In the genomic region with DNA sequence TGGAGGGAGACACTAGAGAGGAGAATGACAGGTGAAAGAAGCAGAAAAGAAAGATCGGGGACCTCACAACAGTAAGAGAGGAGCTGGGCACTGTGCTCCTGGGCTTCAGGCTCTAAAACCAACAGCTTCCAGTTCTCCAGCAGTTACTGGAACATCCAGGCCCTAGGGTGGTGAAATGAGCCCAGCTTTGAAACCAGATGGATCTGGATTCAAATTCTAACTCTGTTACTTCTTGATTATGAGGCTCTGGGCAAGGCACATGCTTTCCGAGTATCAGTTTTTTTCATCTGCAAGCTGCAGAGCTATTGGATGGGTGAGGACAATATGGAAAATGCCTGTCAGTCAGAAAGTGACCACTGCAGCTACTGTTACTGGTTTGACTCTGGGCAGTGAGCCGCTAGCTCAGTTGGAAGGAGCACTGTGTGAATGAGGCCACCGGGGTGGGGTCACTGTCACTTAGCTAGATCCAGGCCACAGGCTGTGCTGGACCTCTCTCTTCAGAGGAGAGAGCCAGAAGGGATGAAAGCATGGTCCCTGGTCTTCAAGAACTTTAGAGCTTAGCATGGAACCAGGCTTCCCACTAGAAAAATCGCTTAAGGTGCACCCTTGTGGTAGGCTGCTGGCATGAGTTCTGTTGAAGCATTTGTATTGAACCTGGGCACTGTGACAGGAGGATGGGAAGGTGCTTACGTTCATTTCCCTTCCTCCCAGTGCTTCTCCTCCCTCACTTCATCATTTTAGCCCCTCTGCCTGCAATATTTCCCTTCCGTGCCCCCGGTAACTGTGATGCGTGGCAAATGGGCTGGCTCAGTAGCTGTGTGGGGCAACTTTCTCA, we compare ENCODE assay signal across 8 cellular contexts. TPM values are rescaled to one million over a fixed set of nuclear protein-coding genes. Genes with fewer than 3 reads are reported as not detected.
DNase-seq lines count a peak whose midpoint lies in the region; ATAC-seq and TF ChIP-seq lines count a peak whose summit lies in the region.

No MANE protein-coding gene starts in this region.

- TF ChIP-seq CTCF in HL-60 (IDR thresholded peaks at IDR 0.05; ENCODE audit: insufficient read depth, low read length) = no peak

- H3K36me3 Mint-ChIP-seq in CD4-positive, alpha-beta memory T cell = peaks cover 19 to 23% of the 10 kb centered on the region in 2 donors

- H3K9me3 Mint-ChIP-seq in CD4-positive, alpha-beta memory T cell = no peaks in the 10 kb centered on the region

- intact Hi-C loops in CD4-positive, alpha-beta memory T cell (cut with micrococcal nuclease) = loop anchor here (1.0 kb wide), 2 partner anchors 11 to 89 kb away; no protein-coding TSS in a partner anchor

- DNase-seq in CD4-positive, alpha-beta memory T cell = no peak
- DNase-seq in HL-60 (ENCODE audit: low read depth in 1 of 2, low spot score in 1 of 2) (peak in 1 of 2 experiments; percentile 61), astrocyte of the hippocampus (ENCODE audit: low read depth, low spot score) (peak; percentile 63), mesenchymal stem cell (peak; percentile 37), GM19238 (ENCODE audit: insufficient read length, low spot score) (no peak)

- no peaks in the 10 kb centered on the region for H3K27me3 Mint-ChIP-seq in CD4-positive, alpha-beta memory T cell

- H2AK5ac ChIP-seq in mesenchymal stem cell (ENCODE audit: low read length, severe bottlenecking) = peak overlapping the region; percentile 21

- WGBS in mesenchymal stem cell = 74% methylated on average over 9 of the region's 9 CpGs

- CTCF ChIA-PET in CD4-positive, alpha-beta memory T cell (lab: Charles Lee; ENCODE audit: partially characterized antibody) = interaction anchor here (0.6 to 19.3 kb wide), 15 partner anchors 9 to 200 kb away, joined by 3 to 574 read pairs (median 3); partner anchors contain the start of gene VPS45

- POLR2A ChIA-PET in CD4-positive, alpha-beta memory T cell (lab: Charles Lee; ENCODE audit: partially characterized antibody) = interaction anchor here (0.8 to 11.2 kb wide), 15 partner anchors 8 to 275 kb away, joined by 3 to 130 read pairs (median 4); partner anchors contain the start of genes PLEKHO1 and VPS45

- H2BK12ac ChIP-seq in mesenchymal stem cell (ENCODE audit: low read length in 2 of 2) = peak overlapping the region; percentile 38 to 90

- H3K27me3 ChIP-seq in CD4-positive, alpha-beta memory T cell (ENCODE audit: insufficient read depth, low read length) = no peaks in the 10 kb centered on the region
- H3K27me3 ChIP-seq in HL-60 (ENCODE audit: insufficient read depth, poor library complexity, severe bottlenecking) = no peaks in the 10 kb centered on the region
- H3K27me3 ChIP-seq in mesenchymal stem cell (ENCODE audit: control insufficient read depth in 1 of 2, insufficient read depth in 1 of 2, low read length in 2 of 2) = no peaks in the 10 kb centered on the region

- no peak overlapping the region for H3K4me3 ChIP-seq in CD4-positive, alpha-beta memory T cell (ENCODE audit: low read length in 2 of 2)
- H3K4me3 ChIP-seq in HL-60 (replicated peaks; ENCODE audit: insufficient read depth, low read length) (no peak overlapping the region), mesenchymal stem cell (ENCODE audit: insufficient read depth in 1 of 2, low read depth in 1 of 2, low read length in 2 of 2) (peak overlapping the region in 1 of 2 experiments; percentile 56)

- peak overlapping the region; percentile 83 for H4K8ac ChIP-seq in mesenchymal stem cell (ENCODE audit: low read length)

- H3K9me3 ChIP-seq in CD4-positive, alpha-beta memory T cell (ENCODE audit: control insufficient read depth in 1 of 2, low read length in 2 of 2) = no peaks in the 10 kb centered on the region
- H3K9me3 ChIP-seq in mesenchymal stem cell (ENCODE audit: control insufficient read depth, low read length) = no peaks in the 10 kb centered on the region

- no peak overlapping the region for H3K4me2 ChIP-seq in mesenchymal stem cell (ENCODE audit: low read length, poor library complexity, severe bottlenecking)

- H2AFZ ChIP-seq in mesenchymal stem cell (ENCODE audit: low read depth, low read length) = no peak overlapping the region

- H3K4me3 Mint-ChIP-seq in CD4-positive, alpha-beta memory T cell = no peak overlapping the region

- peak overlapping the region; percentile 60 for H2BK5ac ChIP-seq in mesenchymal stem cell (ENCODE audit: low read depth, low read length, poor library complexity, severe bottlenecking)

- H3K4ac ChIP-seq in mesenchymal stem cell (ENCODE audit: low read depth in 1 of 2, low read length in 2 of 2) = peak overlapping the region; percentile 35 to 51

- no peak for ATAC-seq in HG03097 (IDR thresholded peaks at IDR 0.05; ENCODE audit: low FRiP score, unreplicated experiment)
- ATAC-seq in GM21390 (IDR thresholded peaks at IDR 0.05; ENCODE audit: unreplicated experiment) = no peak
- ATAC-seq in HG02610 (IDR thresholded peaks at IDR 0.05; ENCODE audit: unreplicated experiment) = no peak

- H3K14ac ChIP-seq in mesenchymal stem cell (ENCODE audit: low read length in 2 of 2) = peak overlapping the region in 1 of 2 experiments; percentile 50

- peak overlapping the region; percentile 75 for H2BK120ac ChIP-seq in mesenchymal stem cell (ENCODE audit: low read depth, low read length)

- H3K79me1 ChIP-seq in mesenchymal stem cell (replicated peaks; ENCODE audit: low read length, poor library complexity, severe bottlenecking) = no peaks in the 10 kb centered on the region

- peaks cover 10% of the 10 kb centered on the region for H3K36me3 ChIP-seq in CD4-positive, alpha-beta memory T cell (ENCODE audit: insufficient read depth, low read length)
- peaks cover 22 to 41% of the 10 kb centered on the region in 2 experiments for H3K36me3 ChIP-seq in mesenchymal stem cell (ENCODE audit: control insufficient read depth in 1 of 2, insufficient read depth in 2 of 2, low read depth in 1 of 2, low read length in 2 of 2)

- H3K23ac ChIP-seq in mesenchymal stem cell (ENCODE audit: low read length in 2 of 2) = peak overlapping the region in 1 of 2 experiments; percentile 20

- H2BK15ac ChIP-seq in mesenchymal stem cell (ENCODE audit: low read depth, poor library complexity, severe bottlenecking) = peak overlapping the region; percentile 52

- H3K9ac ChIP-seq in mesenchymal stem cell (ENCODE audit: low read length) = peak overlapping the region; percentile 91

- H3K27ac ChIP-seq in CD4-positive, alpha-beta memory T cell (ENCODE audit: low read depth, low read length) = no peak overlapping the region
- H3K27ac ChIP-seq in HL-60 (replicated peaks) = peak overlapping the region; percentile 89
- H3K27ac ChIP-seq in mesenchymal stem cell (ENCODE audit: low read length, poor library complexity, severe bottlenecking) = peak overlapping the region; percentile 99

- H4K91ac ChIP-seq in mesenchymal stem cell (ENCODE audit: low read length) = peak overlapping the region; percentile 96

- H3K4me1 Mint-ChIP-seq in CD4-positive, alpha-beta memory T cell = peaks cover 39 to 63% (median 50%) of the 10 kb centered on the region in 4 donors

- peak overlapping the region; percentile 69 to 95 (median 74) for H3K27ac Mint-ChIP-seq in CD4-positive, alpha-beta memory T cell

- H3K18ac ChIP-seq in mesenchymal stem cell (ENCODE audit: low read depth in 1 of 2, low read length in 2 of 2) = peak overlapping the region; percentile 67 to 69

- H3K4me1 ChIP-seq in CD4-positive, alpha-beta memory T cell (ENCODE audit: insufficient read depth, low read length) = peaks cover 40% of the 10 kb centered on the region
- H3K4me1 ChIP-seq in mesenchymal stem cell (ENCODE audit: control insufficient read depth, insufficient read depth, low read depth, low read length) = peaks cover 34% of the 10 kb centered on the region

RNA-seq across cellular contexts. Expression of gene PLEKHO1, which starts 12.2 kb away (rescaled TPM):
- total RNA-seq in CD4-positive, alpha-beta memory T cell = 100 to 1,000 TPM; 154 TPM
- 10 to 100 TPM; 40.5 to 43.5 TPM for polyA plus RNA-seq in CD4-positive, alpha-beta memory T cell
- polyA plus RNA-seq in mesenchymal stem cell (2013, experiment 1 of 2) = 73.2 TPM
- 70.2 TPM for polyA plus RNA-seq in mesenchymal stem cell (2013, experiment 2 of 2)

Comparison
In these comparisons a context has a peak if more than half of its experiments do, and no peak if none do; other contexts are left out.
1. DNase-seq: peak in astrocyte of the hippocampus (single experiment) and mesenchymal stem cell (single experiment); none in CD4-positive, alpha-beta memory T cell (0 of 5) and GM19238 (single experiment).